9 cellular contexts compared by ENCODE assay signal in the genomic region with DNA sequence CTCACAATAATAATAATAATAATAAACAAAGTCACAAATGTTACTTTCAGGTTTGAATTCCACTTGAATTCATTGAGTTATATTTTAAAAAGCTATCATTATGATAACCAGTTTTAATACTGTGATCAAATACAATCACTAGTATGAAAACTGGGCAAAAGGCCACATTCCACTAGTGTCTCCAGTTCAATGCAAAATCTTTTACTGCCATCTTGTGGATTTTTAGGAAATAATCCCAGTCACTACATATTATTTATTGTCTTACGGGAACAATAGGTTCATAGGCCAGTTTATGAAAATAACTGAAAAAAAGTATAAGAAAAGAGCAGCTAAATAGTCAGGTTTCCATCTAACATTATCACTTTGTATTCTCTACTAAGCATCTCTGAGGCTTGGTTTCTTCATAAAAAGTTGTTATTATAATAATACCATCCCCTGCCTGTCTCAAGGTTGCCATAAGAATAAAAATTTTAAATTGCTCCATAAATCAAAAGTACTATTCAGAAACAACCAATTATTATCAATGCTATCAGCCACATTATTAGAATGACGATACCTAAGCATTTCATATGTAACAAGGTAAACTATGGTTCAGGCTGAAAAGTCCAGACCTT.
A peak's percentile ranks its signal among the peaks of the same experiment; 100 is the strongest.
DNase-seq lines count a peak whose midpoint lies in the region; ATAC-seq and TF ChIP-seq lines count a peak whose summit lies in the region.
"Had no signal": no experiment of that assay in that cellular context is flagged by ENCODE, and none has a peak within 500 bp of the region (broad histone marks: within the 10 kb centered on the region; RNA-seq: fewer than 3 reads in every experiment).

No MANE protein-coding gene starts in this region.

- no peak overlapping the region for H3K27ac Mint-ChIP-seq in neural crest cell (ENCODE audit: unreplicated experiment)
- H3K27ac Mint-ChIP-seq: activated naive CD4-positive, alpha-beta T cell treated with anti-CD3 and anti-CD28 coated beads, Interleukin-2, amount 50 U/mL, for 24 hours had no signal

- no peaks in the 10 kb centered on the region for H3K36me3 Mint-ChIP-seq in neural crest cell (ENCODE audit: low read depth)
- H3K36me3 Mint-ChIP-seq: activated naive CD4-positive, alpha-beta T cell treated with anti-CD3 and anti-CD28 coated beads, Interleukin-2, amount 50 U/mL, for 24 hours had no signal

- H3K4me3 ChIP-seq in Jurkat, Clone E6-1 (ENCODE audit: low read length), result no peak overlapping the region
- no peak overlapping the region for H3K4me3 ChIP-seq in Panc1 (ENCODE audit: low read depth in 2 of 2, low read length in 2 of 2)
- no peak overlapping the region for H3K4me3 ChIP-seq in epithelial cell of proximal tubule (ENCODE audit: low read depth, low read length)
- H3K4me3 ChIP-seq in effector memory CD4-positive, alpha-beta T cell (ENCODE audit: insufficient read depth, low read depth, low read length, poor library complexity, severe bottlenecking), result no peak overlapping the region

- peaks cover 5% of the 10 kb centered on the region for H3K27me3 Mint-ChIP-seq in neural crest cell (ENCODE audit: low read depth)
- H3K27me3 Mint-ChIP-seq: activated naive CD4-positive, alpha-beta T cell treated with anti-CD3 and anti-CD28 coated beads, Interleukin-2, amount 50 U/mL, for 24 hours had no signal

- POLR2A ChIA-PET in Panc1 (lab: Charles Lee), result no interaction called here

- DNase-seq in NCI-H524 (lab: John Stamatoyannopoulos, UW), result peak; percentile 15 to 52
- no peak for DNase-seq in NCI-H524 treated with DMSO at 0.1 percent for 48 hours (lab: John Stamatoyannopoulos, UW)
- peak; percentile 25 for DNase-seq in Jurkat, Clone E6-1 (ENCODE audit: low read depth, low spot score)
- peak; percentile 24 for DNase-seq in Panc1 (ENCODE audit: low read depth, low spot score)
- no peak for DNase-seq in epithelial cell of proximal tubule (ENCODE audit: low read depth)
- DNase-seq in neural crest cell (ENCODE audit: low read depth, low spot score), result no peak
- no peak for DNase-seq in stimulated activated CD4-positive, alpha-beta T cell treated with anti-CD3 and anti-CD28 coated beads, Interleukin-4, amount 100 ng/mL, for 24 hours
- DNase-seq in effector memory CD4-positive, alpha-beta T cell, result no peak

- TF ChIP-seq CTCF in Panc1 (IDR thresholded peaks at IDR 0.05) (peak; percentile 73; the same call in 1 of the 2 replicates), epithelial cell of proximal tubule (conservative IDR thresholded peaks at IDR 0.05; ENCODE audit: low read depth, low read length) (peak; percentile 63), neural crest cell (conservative IDR thresholded peaks at IDR 0.05) (peak; percentile 85)

- H3K27me3 ChIP-seq in Panc1 (ENCODE audit: control insufficient read depth, insufficient read depth, low read length), result peaks cover 18% of the 10 kb centered on the region; the same call in 1 of the 2 replicates
- H3K27me3 ChIP-seq in effector memory CD4-positive, alpha-beta T cell (replicated peaks; ENCODE audit: control insufficient read depth, insufficient read depth, low read length, poor library complexity, severe bottlenecking), result no peaks in the 10 kb centered on the region

- in situ Hi-C loops in Panc1 (cut with HindIII; ENCODE audit: low pct_unique_long_range_greater_than_20kb, low sequenced_read_pairs), result no loop called here

- no peaks in the 10 kb centered on the region for H3K9me3 Mint-ChIP-seq in neural crest cell
- H3K9me3 Mint-ChIP-seq: activated naive CD4-positive, alpha-beta T cell treated with anti-CD3 and anti-CD28 coated beads, Interleukin-2, amount 50 U/mL, for 24 hours had no signal

- CTCF ChIA-PET in Panc1 (lab: Charles Lee), result interaction anchor here (1.0 kb wide), 1 partner anchor 527 kb away, joined by 4 read pairs; no protein-coding TSS in a partner anchor

- no peaks in the 10 kb centered on the region for H3K36me3 ChIP-seq in Panc1 (ENCODE audit: control insufficient read depth, insufficient read depth, low read length)
- no peaks in the 10 kb centered on the region for H3K36me3 ChIP-seq in effector memory CD4-positive, alpha-beta T cell (ENCODE audit: control insufficient read depth, insufficient read depth, low read length)

- H3K27ac ChIP-seq in Panc1 (ENCODE audit: low read length), result no peak overlapping the region
- no peak overlapping the region for H3K27ac ChIP-seq in effector memory CD4-positive, alpha-beta T cell (ENCODE audit: insufficient read depth, low read length, poor library complexity, severe bottlenecking)

- H3K4me1 ChIP-seq in Panc1 (ENCODE audit: control insufficient read depth, insufficient read depth, low read length), result no peaks in the 10 kb centered on the region
- no peaks in the 10 kb centered on the region for H3K4me1 ChIP-seq in effector memory CD4-positive, alpha-beta T cell (ENCODE audit: control insufficient read depth, insufficient read depth, low read length, poor library complexity, severe bottlenecking)

- no peak overlapping the region for H3K4me3 Mint-ChIP-seq in neural crest cell
- H3K4me3 Mint-ChIP-seq: activated naive CD4-positive, alpha-beta T cell treated with anti-CD3 and anti-CD28 coated beads, Interleukin-2, amount 50 U/mL, for 24 hours had no signal

- BruUV-seq in Panc1 (replicated peaks; lab: Mats Ljungman, UMichigan), result no TSS peak

- no peaks in the 10 kb centered on the region for H3K9me3 ChIP-seq in Panc1 (ENCODE audit: control insufficient read depth, insufficient read depth, low read depth, low read length)
- no peaks in the 10 kb centered on the region for H3K9me3 ChIP-seq in effector memory CD4-positive, alpha-beta T cell (ENCODE audit: control insufficient read depth, low read length)

- intact Hi-C loops in Panc1 (cut with micrococcal nuclease; ENCODE audit: unreplicated experiment), result loop anchor here (2.0 to 5.0 kb wide), 2 partner anchors 527 to 953 kb away; no protein-coding TSS in a partner anchor

- peak; percentile 68 for ATAC-seq in Panc1

- H3K4me1 Mint-ChIP-seq in neural crest cell, result no peaks in the 10 kb centered on the region
- H3K4me1 Mint-ChIP-seq: activated naive CD4-positive, alpha-beta T cell treated with anti-CD3 and anti-CD28 coated beads, Interleukin-2, amount 50 U/mL, for 24 hours had no signal

Comparison
In these comparisons a context has a peak if more than half of its experiments do, and no peak if none do; other contexts are left out.
1. DNase-seq: peak in NCI-H524 (2 of 2), Jurkat, Clone E6-1 (single experiment) and Panc1 (single experiment); none in NCI-H524 treated with DMSO at 0.1 percent for 48 hours (single experiment), epithelial cell of proximal tubule (single experiment), neural crest cell (single experiment), stimulated activated CD4-positive, alpha-beta T cell treated with anti-CD3 and anti-CD28 coated beads, Interleukin-4, amount 100 ng/mL, for 24 hours (single experiment) and effector memory CD4-positive, alpha-beta T cell (0 of 3).
2. Peak in every context shown above with its lines, with median percentiles within 50 percentile points of each other: CTCF ChIP-seq.